Comparison of ENCODE assay signal across 2 cellular contexts in the genomic region with DNA sequence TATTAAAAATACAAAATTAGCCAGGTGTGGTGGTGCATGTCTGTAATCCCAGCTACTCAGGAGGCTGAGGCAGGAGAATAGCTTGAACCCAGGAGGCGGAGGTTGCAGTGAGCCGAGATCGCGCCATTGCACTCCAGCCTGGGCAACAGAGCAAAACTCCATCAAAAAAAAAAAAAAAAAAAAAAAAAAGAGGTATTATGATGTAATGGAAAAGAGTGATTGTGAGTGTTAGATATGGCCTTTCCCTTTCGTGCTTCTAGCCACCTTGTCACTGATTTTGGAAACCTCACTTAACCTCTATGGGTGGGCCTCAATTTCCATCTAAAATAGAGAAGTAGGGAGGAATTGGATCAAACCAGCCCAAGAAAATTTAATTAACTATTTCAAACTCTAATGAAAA.
TF ChIP-seq lines count a peak whose summit lies in the region.
"Not testable (repeated sequence)": the region's sequence is repeated elsewhere in the genome, so short reads cannot be mapped to it uniquely, and the experiment has no call there.

No MANE protein-coding gene starts in this region.

TF ChIP-seq in HEK293T, 16 proteins besides CTCF, POLR2A, EP300 and RAD21:
- peak; percentile 79 for TF ChIP-seq ZNF384 (IDR thresholded peaks at IDR 0.05)

TF ChIP-seq in K562, 482 proteins besides CTCF, POLR2A, EP300 and RAD21:
- TF ChIP-seq, protein P1, sequence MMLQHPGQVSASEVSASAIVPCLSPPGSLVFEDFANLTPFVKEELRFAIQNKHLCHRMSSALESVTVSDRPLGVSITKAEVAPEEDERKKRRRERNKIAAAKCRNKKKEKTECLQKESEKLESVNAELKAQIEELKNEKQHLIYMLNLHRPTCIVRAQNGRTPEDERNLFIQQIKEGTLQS (IDR thresholded peaks at IDR 0.05) = peak; percentile 33; the same call in 1 of the 2 replicates
- TF ChIP-seq, protein P1 (CRISPR knock-in tag; conservative IDR thresholded peaks at IDR 0.05) = not testable (repeated sequence)
- TF ChIP-seq SMARCE1 (IDR thresholded peaks at IDR 0.05) = peak; percentile 52; the same call in 1 of the 2 replicates
- peak; percentile 34 to 36; a peak in 1 of 4 replicates for TF ChIP-seq KDM1A (IDR thresholded peaks at IDR 0.05)
- 0 out of 4 replicates have a peak, but pooled peaks of 1 of the 2 experiments have one; percentile 19 for TF ChIP-seq MNT (conservative IDR thresholded peaks at IDR 0.05)
- TF ChIP-seq ZBTB40 (IDR thresholded peaks at IDR 0.05) = peak; percentile 40; the same call in 1 of the 2 replicates
- TF ChIP-seq ZBTB40, ATF1 (CRISPR knock-in tag; IDR thresholded peaks at IDR 0.05): not testable (repeated sequence)
- peak; percentile 77 for TF ChIP-seq ZNF384 (IDR thresholded peaks at IDR 0.05; ENCODE audit: low read depth, low read length)
- peak; percentile 35; the same call in 1 of the 2 replicates for TF ChIP-seq ATF1 (tag; IDR thresholded peaks at IDR 0.05)
- peak; percentile 69 for TF ChIP-seq ATF7 (IDR thresholded peaks at IDR 0.05)
- TF ChIP-seq RCOR1 (IDR thresholded peaks at IDR 0.05; ENCODE audit: borderline replicate concordance in 1 of 2, low read depth in 2 of 2, low read length in 2 of 2) = peak in 1 of 2 experiments; percentile 22; a peak in 1 of 4 replicates
TF ChIP-seq in K562: peak in this region for 9; not testable (repeated sequence) for 473.
